Comparison of ENCODE assay signal across 1 cellular context in the genomic region with DNA sequence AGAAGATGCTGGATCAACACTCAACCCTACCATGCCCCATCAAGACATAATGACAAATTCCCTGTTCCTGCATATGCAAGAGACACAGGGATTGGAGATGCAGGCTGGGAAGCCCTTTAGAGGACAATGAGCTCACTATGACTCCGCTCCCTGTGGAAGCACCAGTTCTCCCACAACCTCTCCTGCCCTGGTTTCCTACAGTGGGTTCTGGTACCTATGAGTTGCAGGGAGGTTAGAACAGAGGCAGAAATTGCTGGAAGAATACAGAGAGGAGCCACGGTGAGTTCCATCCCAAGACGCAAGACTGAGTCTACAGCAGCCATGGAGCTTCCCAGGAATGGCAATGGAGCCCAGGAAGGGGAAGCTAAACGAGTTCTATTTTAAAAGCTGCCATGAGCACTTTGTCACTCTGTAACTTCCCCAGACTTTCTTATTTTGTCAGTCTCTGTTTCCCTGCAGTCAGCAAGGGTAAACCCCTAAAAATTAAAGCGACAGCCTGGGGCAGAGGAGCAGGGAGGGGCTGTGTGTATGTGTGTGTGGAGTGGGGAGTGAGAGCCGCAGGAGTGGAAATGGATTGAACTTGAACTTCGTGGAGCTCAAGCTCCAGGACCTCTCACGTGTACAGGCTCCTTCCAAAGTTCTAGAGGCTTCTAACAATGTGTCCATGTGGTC.
A peak's percentile ranks its signal among the peaks of the same experiment; 100 is the strongest.
TF ChIP-seq lines count a peak whose summit lies in the region.

No MANE protein-coding gene starts in this region.

TF ChIP-seq in GM12878, 131 proteins besides CTCF, POLR2A, EP300 and RAD21:
- TF ChIP-seq SIX5 (IDR thresholded peaks at IDR 0.05; ENCODE audit: low read depth, low read length, severe bottlenecking) (no peak), EED (IDR thresholded peaks at IDR 0.05; ENCODE audit: low read depth) (0 out of 2 replicates have a peak, but pooled peaks have one; percentile 20), CREB1 (IDR thresholded peaks at IDR 0.05; ENCODE audit: low read depth) (0 out of 2 replicates have a peak, but pooled peaks have one; percentile 23), ETV6 (conservative IDR thresholded peaks at IDR 0.05 in 1 of 2, IDR thresholded peaks at IDR 0.05 in 1 of 2; ENCODE audit: borderline replicate concordance in 1 of 2, low read depth in 1 of 2) (no peak), NFIC (IDR thresholded peaks at IDR 0.05; ENCODE audit: low read depth, low read length) (no peak), RUNX3 (IDR thresholded peaks at IDR 0.05; ENCODE audit: low read length) (no peak), SUPT20H (IDR thresholded peaks at IDR 0.05; ENCODE audit: borderline replicate concordance, control insufficient read depth, low read depth, low read length) (no peak), MEF2A (IDR thresholded peaks at IDR 0.05; ENCODE audit: insufficient read depth, low read depth, low read length) (no peak), STAT3 (IDR thresholded peaks at IDR 0.05; ENCODE audit: low read depth, low read length) (no peak)
- TF ChIP-seq, protein P1, sequence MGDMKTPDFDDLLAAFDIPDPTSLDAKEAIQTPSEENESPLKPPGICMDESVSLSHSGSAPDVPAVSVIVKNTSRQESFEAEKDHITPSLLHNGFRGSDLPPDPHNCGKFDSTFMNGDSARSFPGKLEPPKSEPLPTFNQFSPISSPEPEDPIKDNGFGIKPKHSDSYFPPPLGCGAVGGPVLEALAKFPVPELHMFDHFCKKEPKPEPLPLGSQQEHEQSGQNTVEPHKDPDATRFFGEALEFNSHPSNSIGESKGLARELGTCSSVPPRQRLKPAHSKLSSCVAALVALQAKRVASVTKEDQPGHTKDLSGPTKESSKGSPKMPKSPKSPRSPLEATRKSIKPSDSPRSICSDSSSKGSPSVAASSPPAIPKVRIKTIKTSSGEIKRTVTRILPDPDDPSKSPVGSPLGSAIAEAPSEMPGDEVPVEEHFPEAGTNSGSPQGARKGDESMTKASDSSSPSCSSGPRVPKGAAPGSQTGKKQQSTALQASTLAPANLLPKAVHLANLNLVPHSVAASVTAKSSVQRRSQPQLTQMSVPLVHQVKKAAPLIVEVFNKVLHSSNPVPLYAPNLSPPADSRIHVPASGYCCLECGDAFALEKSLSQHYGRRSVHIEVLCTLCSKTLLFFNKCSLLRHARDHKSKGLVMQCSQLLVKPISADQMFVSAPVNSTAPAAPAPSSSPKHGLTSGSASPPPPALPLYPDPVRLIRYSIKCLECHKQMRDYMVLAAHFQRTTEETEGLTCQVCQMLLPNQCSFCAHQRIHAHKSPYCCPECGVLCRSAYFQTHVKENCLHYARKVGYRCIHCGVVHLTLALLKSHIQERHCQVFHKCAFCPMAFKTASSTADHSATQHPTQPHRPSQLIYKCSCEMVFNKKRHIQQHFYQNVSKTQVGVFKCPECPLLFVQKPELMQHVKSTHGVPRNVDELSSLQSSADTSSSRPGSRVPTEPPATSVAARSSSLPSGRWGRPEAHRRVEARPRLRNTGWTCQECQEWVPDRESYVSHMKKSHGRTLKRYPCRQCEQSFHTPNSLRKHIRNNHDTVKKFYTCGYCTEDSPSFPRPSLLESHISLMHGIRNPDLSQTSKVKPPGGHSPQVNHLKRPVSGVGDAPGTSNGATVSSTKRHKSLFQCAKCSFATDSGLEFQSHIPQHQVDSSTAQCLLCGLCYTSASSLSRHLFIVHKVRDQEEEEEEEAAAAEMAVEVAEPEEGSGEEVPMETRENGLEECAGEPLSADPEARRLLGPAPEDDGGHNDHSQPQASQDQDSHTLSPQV (IDR thresholded peaks at IDR 0.05) = no peak
- TF ChIP-seq, protein P2, sequence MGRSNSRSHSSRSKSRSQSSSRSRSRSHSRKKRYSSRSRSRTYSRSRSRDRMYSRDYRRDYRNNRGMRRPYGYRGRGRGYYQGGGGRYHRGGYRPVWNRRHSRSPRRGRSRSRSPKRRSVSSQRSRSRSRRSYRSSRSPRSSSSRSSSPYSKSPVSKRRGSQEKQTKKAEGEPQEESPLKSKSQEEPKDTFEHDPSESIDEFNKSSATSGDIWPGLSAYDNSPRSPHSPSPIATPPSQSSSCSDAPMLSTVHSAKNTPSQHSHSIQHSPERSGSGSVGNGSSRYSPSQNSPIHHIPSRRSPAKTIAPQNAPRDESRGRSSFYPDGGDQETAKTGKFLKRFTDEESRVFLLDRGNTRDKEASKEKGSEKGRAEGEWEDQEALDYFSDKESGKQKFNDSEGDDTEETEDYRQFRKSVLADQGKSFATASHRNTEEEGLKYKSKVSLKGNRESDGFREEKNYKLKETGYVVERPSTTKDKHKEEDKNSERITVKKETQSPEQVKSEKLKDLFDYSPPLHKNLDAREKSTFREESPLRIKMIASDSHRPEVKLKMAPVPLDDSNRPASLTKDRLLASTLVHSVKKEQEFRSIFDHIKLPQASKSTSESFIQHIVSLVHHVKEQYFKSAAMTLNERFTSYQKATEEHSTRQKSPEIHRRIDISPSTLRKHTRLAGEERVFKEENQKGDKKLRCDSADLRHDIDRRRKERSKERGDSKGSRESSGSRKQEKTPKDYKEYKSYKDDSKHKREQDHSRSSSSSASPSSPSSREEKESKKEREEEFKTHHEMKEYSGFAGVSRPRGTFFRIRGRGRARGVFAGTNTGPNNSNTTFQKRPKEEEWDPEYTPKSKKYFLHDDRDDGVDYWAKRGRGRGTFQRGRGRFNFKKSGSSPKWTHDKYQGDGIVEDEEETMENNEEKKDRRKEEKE (IDR thresholded peaks at IDR 0.05) = no peak
- TF ChIP-seq, protein P3, sequence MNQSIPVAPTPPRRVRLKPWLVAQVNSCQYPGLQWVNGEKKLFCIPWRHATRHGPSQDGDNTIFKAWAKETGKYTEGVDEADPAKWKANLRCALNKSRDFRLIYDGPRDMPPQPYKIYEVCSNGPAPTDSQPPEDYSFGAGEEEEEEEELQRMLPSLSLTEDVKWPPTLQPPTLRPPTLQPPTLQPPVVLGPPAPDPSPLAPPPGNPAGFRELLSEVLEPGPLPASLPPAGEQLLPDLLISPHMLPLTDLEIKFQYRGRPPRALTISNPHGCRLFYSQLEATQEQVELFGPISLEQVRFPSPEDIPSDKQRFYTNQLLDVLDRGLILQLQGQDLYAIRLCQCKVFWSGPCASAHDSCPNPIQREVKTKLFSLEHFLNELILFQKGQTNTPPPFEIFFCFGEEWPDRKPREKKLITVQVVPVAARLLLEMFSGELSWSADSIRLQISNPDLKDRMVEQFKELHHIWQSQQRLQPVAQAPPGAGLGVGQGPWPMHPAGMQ (IDR thresholded peaks at IDR 0.05; ENCODE audit: borderline replicate concordance) = no peak
- TF ChIP-seq, protein P4, sequence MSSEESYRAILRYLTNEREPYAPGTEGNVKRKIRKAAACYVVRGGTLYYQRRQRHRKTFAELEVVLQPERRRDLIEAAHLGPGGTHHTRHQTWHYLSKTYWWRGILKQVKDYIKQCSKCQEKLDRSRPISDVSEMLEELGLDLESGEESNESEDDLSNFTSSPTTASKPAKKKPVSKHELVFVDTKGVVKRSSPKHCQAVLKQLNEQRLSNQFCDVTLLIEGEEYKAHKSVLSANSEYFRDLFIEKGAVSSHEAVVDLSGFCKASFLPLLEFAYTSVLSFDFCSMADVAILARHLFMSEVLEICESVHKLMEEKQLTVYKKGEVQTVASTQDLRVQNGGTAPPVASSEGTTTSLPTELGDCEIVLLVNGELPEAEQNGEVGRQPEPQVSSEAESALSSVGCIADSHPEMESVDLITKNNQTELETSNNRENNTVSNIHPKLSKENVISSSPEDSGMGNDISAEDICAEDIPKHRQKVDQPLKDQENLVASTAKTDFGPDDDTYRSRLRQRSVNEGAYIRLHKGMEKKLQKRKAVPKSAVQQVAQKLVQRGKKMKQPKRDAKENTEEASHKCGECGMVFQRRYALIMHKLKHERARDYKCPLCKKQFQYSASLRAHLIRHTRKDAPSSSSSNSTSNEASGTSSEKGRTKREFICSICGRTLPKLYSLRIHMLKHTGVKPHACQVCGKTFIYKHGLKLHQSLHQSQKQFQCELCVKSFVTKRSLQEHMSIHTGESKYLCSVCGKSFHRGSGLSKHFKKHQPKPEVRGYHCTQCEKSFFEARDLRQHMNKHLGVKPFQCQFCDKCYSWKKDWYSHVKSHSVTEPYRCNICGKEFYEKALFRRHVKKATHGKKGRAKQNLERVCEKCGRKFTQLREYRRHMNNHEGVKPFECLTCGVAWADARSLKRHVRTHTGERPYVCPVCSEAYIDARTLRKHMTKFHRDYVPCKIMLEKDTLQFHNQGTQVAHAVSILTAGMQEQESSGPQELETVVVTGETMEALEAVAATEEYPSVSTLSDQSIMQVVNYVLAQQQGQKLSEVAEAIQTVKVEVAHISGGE (CRISPR knock-in tag; IDR thresholded peaks at IDR 0.05) = no peak
- TF ChIP-seq, protein P5, sequence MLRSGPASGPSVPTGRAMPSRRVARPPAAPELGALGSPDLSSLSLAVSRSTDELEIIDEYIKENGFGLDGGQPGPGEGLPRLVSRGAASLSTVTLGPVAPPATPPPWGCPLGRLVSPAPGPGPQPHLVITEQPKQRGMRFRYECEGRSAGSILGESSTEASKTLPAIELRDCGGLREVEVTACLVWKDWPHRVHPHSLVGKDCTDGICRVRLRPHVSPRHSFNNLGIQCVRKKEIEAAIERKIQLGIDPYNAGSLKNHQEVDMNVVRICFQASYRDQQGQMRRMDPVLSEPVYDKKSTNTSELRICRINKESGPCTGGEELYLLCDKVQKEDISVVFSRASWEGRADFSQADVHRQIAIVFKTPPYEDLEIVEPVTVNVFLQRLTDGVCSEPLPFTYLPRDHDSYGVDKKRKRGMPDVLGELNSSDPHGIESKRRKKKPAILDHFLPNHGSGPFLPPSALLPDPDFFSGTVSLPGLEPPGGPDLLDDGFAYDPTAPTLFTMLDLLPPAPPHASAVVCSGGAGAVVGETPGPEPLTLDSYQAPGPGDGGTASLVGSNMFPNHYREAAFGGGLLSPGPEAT (IDR thresholded peaks at IDR 0.05; ENCODE audit: low read depth) = no peak
TF ChIP-seq in GM12878: peak in this region for 2.
